Comparison of ENCODE assay signal across 8 cellular contexts in the genomic region with DNA sequence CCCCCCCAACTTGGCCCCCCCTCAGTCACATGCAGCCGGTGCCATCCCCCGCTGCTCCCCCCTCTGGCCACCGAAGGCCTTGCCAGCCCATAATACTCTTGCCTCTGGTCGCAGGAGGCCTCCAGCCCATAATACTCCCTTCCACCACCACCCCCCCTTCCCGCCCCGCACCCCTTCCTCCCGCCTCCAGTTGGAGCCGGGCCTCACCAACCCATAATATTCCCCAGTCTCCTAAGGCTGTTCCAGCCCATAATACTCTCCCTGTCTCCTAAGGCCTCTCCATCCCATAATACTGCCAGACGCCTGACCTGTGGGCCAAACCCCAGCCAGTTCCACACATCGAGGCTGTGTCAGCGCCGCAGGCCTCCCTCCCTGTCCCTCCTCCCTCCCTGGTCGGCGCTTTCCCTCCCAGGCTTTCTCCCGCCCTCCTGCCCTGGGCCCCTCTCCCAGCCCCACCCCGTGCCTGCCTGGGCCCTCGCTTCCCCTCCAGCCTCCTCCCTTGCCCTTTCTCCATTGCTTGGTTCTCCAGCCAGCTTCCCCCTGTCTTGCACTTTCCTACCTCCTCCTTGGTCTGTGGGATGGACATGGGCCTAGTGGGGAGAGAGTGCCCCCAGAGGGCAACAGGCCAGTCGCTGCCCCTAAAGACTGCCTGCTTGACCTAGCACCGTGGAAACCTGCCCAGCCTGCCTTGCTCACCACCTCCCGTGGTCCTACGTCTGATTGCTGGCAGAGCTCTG. TPM values are rescaled to one million over a fixed set of nuclear protein-coding genes. Genes with fewer than 3 reads are reported as not detected.
A peak's percentile ranks its signal among the peaks of the same experiment; 100 is the strongest.
DNase-seq lines count a peak whose midpoint lies in the region; ATAC-seq and TF ChIP-seq lines count a peak whose summit lies in the region.

No MANE protein-coding gene starts in this region.

- H3K27me3 ChIP-seq in esophagus squamous epithelium (no peaks in the 10 kb centered on the region), thyroid gland (no peaks in the 10 kb centered on the region)

- intact Hi-C loops in esophagus squamous epithelium (cut with DNase I) (loop anchor here (10.0 kb wide), 1 partner anchor 51 kb away; the partner anchor contains the start of gene ING4), thyroid gland (cut with DNase I) (no loop called here)

- TF ChIP-seq CTCF in esophagus squamous epithelium (IDR thresholded peaks at IDR 0.05), result peak in 2 of 6 experiments; percentile 3 to 5
- TF ChIP-seq CTCF in thyroid gland (IDR thresholded peaks at IDR 0.05), result no peak

- H3K4me3 ChIP-seq in esophagus squamous epithelium (peak overlapping the region in 2 of 4 donors; percentile 19 to 57), thyroid gland (replicated peaks in 1 of 3) (no peak overlapping the region)

- peaks cover 26 to 38% (median 30%) of the 10 kb centered on the region in 3 donors for H3K4me1 ChIP-seq in esophagus squamous epithelium
- H3K4me1 ChIP-seq in thyroid gland, result peaks cover 23 to 34% of the 10 kb centered on the region in 2 donors

- 6 to 7% methylated on average over 11 to 19 of the region's 21 CpGs for WGBS in esophagus squamous epithelium, 2 donors
- 3 to 5% methylated on average over 17 to 20 of the region's 21 CpGs for WGBS in thyroid gland, 2 donors

- H3K27ac ChIP-seq in esophagus squamous epithelium, result peak overlapping the region; percentile 81 to 97 (median 94)
- peak overlapping the region; percentile 90 to 98 (median 97) for H3K27ac ChIP-seq in thyroid gland

- TF ChIP-seq POLR2A in esophagus squamous epithelium (IDR thresholded peaks at IDR 0.05) (peak in 1 of 4 donors; percentile 12), thyroid gland (IDR thresholded peaks at IDR 0.05) (peak in 1 of 2 donors; percentile 59)

- H3K9me3 ChIP-seq in esophagus squamous epithelium (no peaks in the 10 kb centered on the region), thyroid gland (no peaks in the 10 kb centered on the region)

- ATAC-seq in HG02610 (IDR thresholded peaks at IDR 0.05; ENCODE audit: unreplicated experiment), result no peak

- no peaks in the 10 kb centered on the region for H3K36me3 ChIP-seq in esophagus squamous epithelium
- no peaks in the 10 kb centered on the region for H3K36me3 ChIP-seq in thyroid gland

- DNase-seq in COLO829 (ENCODE audit: low spot score) (peak; percentile 96), HK-2 (ENCODE audit: unreplicated experiment) (peak; percentile 96), NCI-H526 treated with DMSO at 0.1 percent for 48 hours (lab: John Stamatoyannopoulos, UW) (peak; percentile 96), esophagus squamous epithelium (lab: John Stamatoyannopoulos, UW) (peak; percentile 81), middle frontal gyrus (ENCODE audit: extremely low spot score, low spot score) (peak; percentile 79), thyroid gland (peak; percentile 94 to 97)
- peak; percentile 37 to 50 for DNase-seq in activated T-cell treated with anti-CD3 and anti-CD28 coated beads, Interleukin-2, amount 50 U/mL, for 48 hours

RNA-seq across cellular contexts. Expression of gene CHD4, which starts 6.8 kb away (rescaled TPM):
- total RNA-seq in esophagus squamous epithelium (100 to 1,000 TPM; 116 to 165 (median 127) TPM), thyroid gland (100 to 1,000 TPM; 152 to 337 (median 263) TPM)

RNA-seq across cellular contexts. Expression of gene LPAR5, which starts 21.8 kb away (rescaled TPM):
- total RNA-seq in esophagus squamous epithelium (10 to 100 TPM; 12.8 to 46.0 (median 17.4) TPM), thyroid gland (1 to 10 TPM in 3 of 4 donors, under 1 TPM in 1; 0.78 to 8.1 (median 3.5) TPM)

RNA-seq across cellular contexts. Expression of gene ACRBP, which starts 33.3 kb away (rescaled TPM):
- total RNA-seq in esophagus squamous epithelium (1 to 10 TPM in 2 of 4 donors, under 1 TPM in 1, not detected in 1; 0.35 to 4.0 (median 3.2) TPM), thyroid gland (10 to 100 TPM in 2 of 4 donors, 1 to 10 TPM in 2; 8.9 to 11.4 (median 10.4) TPM)

RNA-seq across cellular contexts. Expression of gene NOP2, which starts 45.9 kb away (rescaled TPM):
- total RNA-seq in esophagus squamous epithelium, result 10 to 100 TPM; 36.0 to 51.9 (median 48.2) TPM
- 10 to 100 TPM; 23.0 to 50.8 (median 35.6) TPM for total RNA-seq in thyroid gland

RNA-seq across cellular contexts. Expression of gene ING4, which starts 49.0 kb away (rescaled TPM):
- total RNA-seq in esophagus squamous epithelium (10 to 100 TPM in 3 of 4 donors, 1 to 10 TPM in 1; 8.3 to 37.0 (median 26.9) TPM), thyroid gland (10 to 100 TPM; 52.7 to 85.1 (median 67.2) TPM)

Comparison
In these comparisons a context has a peak if more than half of its experiments do, and no peak if none do; other contexts are left out.
1. DNase-seq: peak in every context shown above with its lines; median percentile 96 in COLO829; 96 in HK-2; 96 in NCI-H526 treated with DMSO at 0.1 percent for 48 hours; 96 in thyroid gland; 81 in esophagus squamous epithelium; 79 in middle frontal gyrus; 44 in activated T-cell treated with anti-CD3 and anti-CD28 coated beads, Interleukin-2, amount 50 U/mL, for 48 hours.